34 cellular contexts compared by ENCODE assay signal in the genomic region with DNA sequence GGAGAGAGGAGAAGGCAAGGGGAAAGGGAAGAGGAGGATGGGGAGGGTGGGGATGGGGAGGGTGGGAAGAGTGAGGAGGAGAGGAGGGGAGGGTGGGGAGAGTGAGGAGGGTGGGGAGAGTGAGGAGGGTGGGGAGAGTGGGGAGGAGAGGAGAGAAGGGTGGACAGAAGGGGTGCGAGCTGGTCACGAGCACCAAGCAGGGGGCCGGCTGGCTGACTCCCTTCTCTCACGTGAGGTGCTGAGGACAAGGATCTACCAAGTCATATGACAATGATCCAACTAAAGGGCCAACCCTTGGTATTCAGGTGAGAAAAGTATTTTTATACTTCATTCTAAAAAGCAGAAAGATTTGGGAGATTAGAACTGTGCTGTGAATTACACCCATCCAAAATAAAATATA.
"Had no signal": no experiment of that assay in that cellular context is flagged by ENCODE, and none has a peak within 500 bp of the region (broad histone marks: within the 10 kb centered on the region; RNA-seq: fewer than 3 reads in every experiment).

No MANE protein-coding gene starts in this region.

- H3K9me3 ChIP-seq: MG63 had no signal

- DNase-seq: Karpas-422, Kasumi-1, MG63, MM.1S, MV-4-11, NCI-H1048, NCI-H1092, NCI-H1092 treated with DMSO at 0.1 percent for 48 hours, NCI-H1105, NCI-H1105 treated with DMSO at 0.1 percent for 48 hours, NCI-H1417, NCI-H1417 treated with DMSO at 0.1 percent for 48 hours, NCI-H1436, NCI-H1436 treated with DMSO at 0.1 percent for 48 hours, NCI-H146, NCI-H1694, NCI-H1694 treated with DMSO at 0.1 percent for 48 hours, NCI-H187, NCI-H187 treated with DMSO at 0.1 percent for 48 hours, NCI-H1930, NCI-H2029, NCI-H2029 treated with DMSO at 0.1 percent for 48 hours, NCI-H2081, NCI-H2081 treated with DMSO at 0.1 percent for 48 hours, NCI-H2107, NCI-H2171, NCI-H2171 treated with DMSO at 0.1 percent for 48 hours, NCI-H2227 treated with DMSO at 0.1 percent for 48 hours, NCI-H226, NCI-H345, NCI-H446, NCI-H446 treated with DMSO at 0.1 percent for 48 hours, NCI-H510A, NCI-H510A treated with DMSO at 0.1 percent for 48 hours had no signal

- H3K27me3 ChIP-seq: MG63 had no signal

- H3K4me3 ChIP-seq: MG63 had no signal
